1 cellular context compared by ENCODE assay signal in genomic region chr17:7502987-7503386, GRCh38.
TF ChIP-seq lines count a peak whose summit lies in the region.

No MANE protein-coding gene starts in this region.

TF ChIP-seq in HEK293, 187 proteins besides CTCF, POLR2A, EP300 and RAD21:
- no peak for TF ChIP-seq SCRT1 (tag by site-specific recombination; IDR thresholded peaks at IDR 0.05; ENCODE audit: borderline replicate concordance)
- TF ChIP-seq ZNF449 (tag by site-specific recombination; IDR thresholded peaks at IDR 0.05) = no peak
- no peak for TF ChIP-seq ZNF324 (tag by site-specific recombination; IDR thresholded peaks at IDR 0.05)
- peak; percentile 85 for TF ChIP-seq ZNF600 (tag by site-specific recombination; IDR thresholded peaks at IDR 0.05)
- no peak for TF ChIP-seq ZNF24 (tag by site-specific recombination; IDR thresholded peaks at IDR 0.05)
- no peak for TF ChIP-seq SALL2 (tag by site-specific recombination; IDR thresholded peaks at IDR 0.05; ENCODE audit: borderline replicate concordance)
- TF ChIP-seq REPIN1 (tag by site-specific recombination; IDR thresholded peaks at IDR 0.05; ENCODE audit: low read depth) = no peak
- TF ChIP-seq ZNF280D (tag by site-specific recombination; IDR thresholded peaks at IDR 0.05) = no peak
TF ChIP-seq in HEK293: peak in this region for 1.
